22 cellular contexts compared by ENCODE assay signal in the genomic region with DNA sequence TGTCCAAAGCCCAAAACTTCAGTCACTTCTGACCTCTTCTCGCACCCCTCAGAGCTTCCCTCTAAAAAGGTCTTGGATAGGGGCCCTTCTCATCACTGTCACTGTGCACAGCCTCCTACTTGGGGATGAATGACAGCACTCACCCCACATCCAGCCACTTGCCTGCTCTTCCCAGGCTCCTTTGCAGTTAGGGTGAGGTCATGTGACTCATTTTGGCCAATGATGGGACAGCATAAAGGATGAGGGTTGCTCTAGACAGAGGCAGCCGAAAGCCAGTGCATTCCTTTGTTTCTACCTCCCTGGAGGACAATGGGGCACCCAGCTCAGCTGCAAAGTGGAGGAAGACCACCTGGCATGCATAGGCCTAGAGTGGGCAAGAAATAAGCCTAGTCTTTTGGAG.
DNase-seq lines count a peak whose midpoint lies in the region; ATAC-seq and TF ChIP-seq lines count a peak whose summit lies in the region.
"Had no signal": no experiment of that assay in that cellular context is flagged by ENCODE, and none has a peak within 500 bp of the region (broad histone marks: within the 10 kb centered on the region; RNA-seq: fewer than 3 reads in every experiment).

No MANE protein-coding gene starts in this region.

- DNase-seq in cardiac septum (ENCODE audit: low spot score): peak; percentile 9
- no peak for DNase-seq in heart right ventricle
- peak; percentile 35 for DNase-seq in coronary artery (ENCODE audit: low spot score)
- peak; percentile 15 for DNase-seq in sciatic nerve (ENCODE audit: low spot score)
- DNase-seq in posterior vena cava (ENCODE audit: low spot score): no peak
- DNase-seq: 8988T; ACHN; AML-193; BE2C; CD4-positive, alpha-beta T cell; CD8-positive, alpha-beta memory T cell; DMS 273 treated with DMSO at 0.1 percent for 48 hours; DMS79; EL; GDM1; H9 had no signal

- TF ChIP-seq CTCF in heart right ventricle (IDR thresholded peaks at IDR 0.05): no peak
- TF ChIP-seq CTCF in coronary artery (IDR thresholded peaks at IDR 0.05): no peak

- no peaks in the 10 kb centered on the region for H3K9me3 ChIP-seq in heart right ventricle
- H3K9me3 ChIP-seq: A549; BLaER1 treated with 17β-estradiol and CSF1 and Interleukin-3, amounts not matched to agents 10 nM and 100 nM had no signal

- H3K36me3 ChIP-seq in heart right ventricle: no peaks in the 10 kb centered on the region
- H3K36me3 ChIP-seq: BE2C; BLaER1 treated with 17β-estradiol and CSF1 and Interleukin-3, amounts not matched to agents 10 nM and 100 nM had no signal

- no peaks in the 10 kb centered on the region for H3K4me1 ChIP-seq in heart right ventricle
- H3K4me1 ChIP-seq: A549, BE2C had no signal

- no peak for ATAC-seq in heart right ventricle
- no peak for ATAC-seq in sciatic nerve
- no peak for ATAC-seq in HG02840 (IDR thresholded peaks at IDR 0.05; ENCODE audit: low FRiP score, unreplicated experiment)
- ATAC-seq: A549, GM12878, GM23338, HCT116 had no signal

- H3K4me3 ChIP-seq in heart right ventricle: no peak overlapping the region
- H3K4me3 ChIP-seq in coronary artery: no peak overlapping the region
- H3K4me3 ChIP-seq: A549; BLaER1 treated with 17β-estradiol and CSF1 and Interleukin-3, amounts not matched to agents 10 nM and 100 nM; GM12878; GM23338 had no signal

- H3K27ac ChIP-seq in heart right ventricle: no peak overlapping the region
- H3K27ac ChIP-seq in coronary artery: no peak overlapping the region
- H3K27ac ChIP-seq: A549; BLaER1 treated with 17β-estradiol and CSF1 and Interleukin-3, amounts not matched to agents 10 nM and 100 nM had no signal

- WGBS in heart right ventricle, 2 donors: 74 to 78% methylated on average over 2 of the region's 2 CpGs

- peaks cover 0 to 21% (median 13%) of the 10 kb centered on the region in 7 donors for H3K27me3 ChIP-seq in heart right ventricle
- H3K27me3 ChIP-seq: BE2C; BLaER1 treated with 17β-estradiol and CSF1 and Interleukin-3, amounts not matched to agents 10 nM and 100 nM had no signal

- intact Hi-C loops in cardiac septum (cut with DNase I): no loop called here
- intact Hi-C loops in heart right ventricle (cut with DNase I): no loop called here
- intact Hi-C loops in sciatic nerve (cut with DNase I): no loop called here
- intact Hi-C loops in posterior vena cava (cut with DNase I): no loop called here

Comparison
In these comparisons a context has a peak if more than half of its experiments do, and no peak if none do; other contexts are left out.
1. DNase-seq: peak in cardiac septum (single experiment), coronary artery (single experiment) and sciatic nerve (single experiment); none in heart right ventricle (0 of 2) and posterior vena cava (single experiment).